11 cellular contexts compared by ENCODE assay signal in genomic region chr18:11728247-11728646, GRCh38. TPM values are rescaled to one million over a fixed set of nuclear protein-coding genes. Genes with fewer than 3 reads are reported as not detected.
DNase-seq lines count a peak whose midpoint lies in the region; ATAC-seq, FAIRE-seq and TF ChIP-seq lines count a peak whose summit lies in the region.
"Had no signal": no experiment of that assay in that cellular context is flagged by ENCODE, and none has a peak within 500 bp of the region (broad histone marks: within the 10 kb centered on the region; RNA-seq: fewer than 3 reads in every experiment).

No MANE protein-coding gene starts in this region.

- no peak overlapping the region for H3K23ac ChIP-seq in H1 (ENCODE audit: insufficient read length)

- 62% methylated on average over 1 of the region's 1 CpG; no CpG with 5 or more reads in 1 of the 2 experiments for whole genome bisulfite sequencing in H1 (ENCODE audit: extremely low coverage in 1 of 2, insufficient coverage in 1 of 2, insufficient read length in 1 of 2, insufficient replicate concordance in 2 of 2, low coverage in 1 of 2, low lambda C conversion rate in 2 of 2, missing lambda C conversion rate in 1 of 2), 2 experiments

- H3K23me2 ChIP-seq in H1 (ENCODE audit: low read depth, low read length), result no peaks in the 10 kb centered on the region

- TF ChIP-seq POLR2A in H1 (IDR thresholded peaks at IDR 0.05; ENCODE audit: control extremely low read depth in 1 of 2, low read depth in 2 of 2, low read length in 2 of 2), result no peak

- no peak overlapping the region for H3K27ac ChIP-seq in 22Rv1
- no peak overlapping the region for H3K27ac ChIP-seq in H1 (ENCODE audit: low read depth, low read length)
- H3K27ac ChIP-seq: stomach had no signal

- H3K4me2 ChIP-seq in H1 (ENCODE audit: insufficient read depth in 1 of 2, low read depth in 2 of 2, low read length in 2 of 2), result no peak overlapping the region

- no peak overlapping the region for H2BK20ac ChIP-seq in H1 (ENCODE audit: low read length)

- H3K79me2 ChIP-seq in H1 (ENCODE audit: control insufficient read depth in 1 of 2, insufficient read depth in 2 of 2, low read length in 2 of 2), result no peaks in the 10 kb centered on the region

- no peak overlapping the region for H2BK15ac ChIP-seq in H1 (ENCODE audit: low read length)

- no peaks in the 10 kb centered on the region for H3K36me3 ChIP-seq in GM06990 (ENCODE audit: control insufficient read depth, insufficient read depth, low read length)
- no peaks in the 10 kb centered on the region for H3K36me3 ChIP-seq in H1 (ENCODE audit: control insufficient read depth in 2 of 4, insufficient read depth in 4 of 4, low read length in 3 of 4)
- H3K36me3 ChIP-seq: stomach had no signal

- no peak overlapping the region for H3K56ac ChIP-seq in H1 (replicated peaks; ENCODE audit: insufficient read length, low read depth, low read length)

- no peak for ATAC-seq in HG03039 (IDR thresholded peaks at IDR 0.05; ENCODE audit: unreplicated experiment)

- no peak overlapping the region for H4K91ac ChIP-seq in H1 (replicated peaks; ENCODE audit: insufficient read length, low read length)

- H4K20me1 ChIP-seq in H1 (replicated peaks in 1 of 2; ENCODE audit: control insufficient read depth in 1 of 2, insufficient read depth in 2 of 2, low read length in 2 of 2), result no peaks in the 10 kb centered on the region

- H2BK5ac ChIP-seq in H1 (ENCODE audit: low read depth, low read length), result no peak overlapping the region

- H4K8ac ChIP-seq in H1 (ENCODE audit: extremely low read depth, insufficient read depth, low read length), result no peak overlapping the region

- no peak overlapping the region for H4K5ac ChIP-seq in H1 (ENCODE audit: insufficient read length, low read depth, low read length)

- no peak overlapping the region for H2BK120ac ChIP-seq in H1 (replicated peaks; ENCODE audit: low read depth, low read length)

- H3K9me3 ChIP-seq in H1 (ENCODE audit: insufficient read depth in 2 of 2, low read depth in 1 of 2, low read length in 1 of 2), result no peaks in the 10 kb centered on the region
- H3K9me3 ChIP-seq: stomach had no signal

- POLR2A ChIA-PET in H1 (lab: Charles Lee; ENCODE audit: partially characterized antibody), result interaction anchor here (0.9 to 1.1 kb wide), 2 partner anchors 26 to 38 kb away, joined by 3 read pairs; no protein-coding TSS in a partner anchor

- H2BK12ac ChIP-seq in H1 (ENCODE audit: low read depth, low read length), result no peak overlapping the region

- H3K4me3 ChIP-seq in GM06990 (replicated peaks; ENCODE audit: low read depth, low read length) (no peak overlapping the region), H1 (ENCODE audit: extremely low read depth in 1 of 4, insufficient read depth in 2 of 4, low read depth in 3 of 4, low read length in 4 of 4) (no peak overlapping the region)
- H3K4me3 ChIP-seq: stomach had no signal

- H2AK5ac ChIP-seq in H1 (ENCODE audit: low read depth, low read length), result no peak overlapping the region

- H3K79me1 ChIP-seq in H1 (ENCODE audit: low read depth, low read length), result no peaks in the 10 kb centered on the region

- peak; percentile 82 for FAIRE-seq in H1 (lab: Jason Lieb, UNC)

- TF ChIP-seq CTCF in 22Rv1 (IDR thresholded peaks at IDR 0.05) (0 out of 2 replicates have a peak, but pooled peaks have one; percentile 8), GM06990 (IDR thresholded peaks at IDR 0.05; ENCODE audit: insufficient read depth, low read length, poor library complexity, severe bottlenecking) (peak; percentile 27), H1 (IDR thresholded peaks at IDR 0.05; ENCODE audit: control extremely low read depth in 1 of 3, insufficient read depth in 1 of 3, low read depth in 1 of 3, low read length in 3 of 3) (peak; percentile 17 to 76 (median 65))

- TF ChIP-seq EP300 in H1 (IDR thresholded peaks at IDR 0.05; ENCODE audit: borderline replicate concordance in 1 of 2, low read depth in 2 of 2, low read length in 2 of 2), result no peak

- H3K18ac ChIP-seq in H1 (ENCODE audit: extremely low read depth, low read length), result no peak overlapping the region

- H3K27me3 ChIP-seq in GM06990 (replicated peaks; ENCODE audit: control insufficient read depth, insufficient read depth, low read length) (peaks cover 1% of the 10 kb centered on the region), H1 (replicated peaks in 1 of 4; ENCODE audit: control insufficient read depth in 3 of 4, extremely low read depth in 1 of 4, insufficient read depth in 3 of 4, low read length in 3 of 4) (no peaks in the 10 kb centered on the region)

- no peak overlapping the region for H3K9ac ChIP-seq in H1 (replicated peaks in 1 of 4; ENCODE audit: extremely low read depth in 1 of 4, low read depth in 3 of 4, low read length in 3 of 4)

- peaks cover 0 to 2% (median 0%) of the 10 kb centered on the region in 4 experiments; a peak in 1 of 7 replicates for H3K4me1 ChIP-seq in H1 (replicated peaks in 1 of 4; ENCODE audit: control insufficient read depth in 3 of 4, insufficient read depth in 4 of 4, low read length in 3 of 4)

- TF ChIP-seq RAD21 in H1 (IDR thresholded peaks at IDR 0.05 in 1 of 2, conservative IDR thresholded peaks at IDR 0.05 in 1 of 2; ENCODE audit: low read depth in 2 of 2, low read length in 2 of 2), result peak; percentile 67 to 78

- DNase-seq in GM06990 (ENCODE audit: extremely low read depth, insufficient read length) (no peak), NCI-H748 treated with DMSO at 0.1 percent for 48 hours (lab: John Stamatoyannopoulos, UW) (peak; percentile 19), H1 (ENCODE audit: low read depth in 1 of 2, low spot score in 2 of 2) (no peak), mucosa of gallbladder (ENCODE audit: low spot score) (no peak), DMS153 treated with DMSO at 0.1 percent for 48 hours (lab: John Stamatoyannopoulos, UW; ENCODE audit: unreplicated experiment) (no peak)
- DNase-seq in activated CD4-positive, alpha-beta T cell treated with anti-CD3 and anti-CD28 coated beads for 4 hours, result no peak
- DNase-seq: activated CD8-positive, alpha-beta memory T cell treated with anti-CD3 and anti-CD28 coated beads, Interleukin-2, amount 50 U/mL, for 48 hours; Right ventricle myocardium superior; stomach had no signal

- no peak overlapping the region for H2AFZ ChIP-seq in H1 (ENCODE audit: low read length)

- no peak overlapping the region for H3K14ac ChIP-seq in H1 (ENCODE audit: insufficient read length)

- CTCF ChIA-PET in H1 (lab: Charles Lee; ENCODE audit: partially characterized antibody), result interaction anchor here (0.6 to 9.0 kb wide), 31 partner anchors 9 to 1138 kb away, joined by 3 to 109 read pairs (median 4); partner anchors contain the start of gene GNAL

- no peak overlapping the region for H3K4ac ChIP-seq in H1 (replicated peaks; ENCODE audit: insufficient read length, low read depth, low read length)

TF ChIP-seq in H1, 55 proteins besides CTCF, POLR2A, EP300 and RAD21:
- TF ChIP-seq KDM5A (IDR thresholded peaks at IDR 0.05; ENCODE audit: low read length) (no peak), CHD1 (IDR thresholded peaks at IDR 0.05; ENCODE audit: low read depth, low read length) (no peak), SP2 (IDR thresholded peaks at IDR 0.05; ENCODE audit: low read length) (no peak), JUND (IDR thresholded peaks at IDR 0.05; ENCODE audit: low read length) (no peak), RBBP5 (IDR thresholded peaks at IDR 0.05; ENCODE audit: borderline replicate concordance, low read depth, low read length) (no peak), CEBPB (IDR thresholded peaks at IDR 0.05; ENCODE audit: low read depth, low read length) (no peak), NRF1 (IDR thresholded peaks at IDR 0.05; ENCODE audit: low read depth, low read length) (no peak)

RNA-seq across cellular contexts. Expression of gene GNAL, which starts 39.2 kb away (rescaled TPM):
- 18.2 and 18.3 TPM in 2 replicates for total RNA-seq in H1 (2021; fragmentation: NEBNext Ultra II Directional; extraction: Animal tissue kit (Norgen Biotek cat#: 25700))
- polyA plus RNA-seq in H1 (2011; rRNA removed), result 13.2 and 13.5 TPM in 2 replicates
- 10.1 TPM for polyA plus RNA-seq in H1 (2011; cell fraction: cytosol; rRNA removed)
- polyA plus RNA-seq in H1 (2011; cell fraction: nucleus; rRNA removed), result 18.1 TPM
- 13.4 to 17.5 TPM (median 15.0 TPM) in 4 replicates for polyA plus RNA-seq in H1 (2012, experiment 1 of 2)
- polyA plus RNA-seq in H1 (2012, experiment 2 of 2), result 4.5 TPM
- 11.1 TPM for polyA plus RNA-seq in H1 (2013, experiment 1 of 2)
- 10.5 TPM for polyA plus RNA-seq in H1 (2013, experiment 2 of 2)
- polyA minus RNA-seq in H1 (2011; rRNA and poly(A)+ RNA removed), result 17.7 and 43.0 TPM in 2 replicates
- polyA minus RNA-seq in H1 (2011; cell fraction: cytosol; rRNA and poly(A)+ RNA removed), result 16.5 TPM
- polyA minus RNA-seq in H1 (2011; cell fraction: nucleus; rRNA and poly(A)+ RNA removed), result 24.4 TPM
- total RNA-seq in mucosa of gallbladder, result 3.9 TPM

Comparison
In these comparisons a context has a peak if more than half of its experiments do, and no peak if none do; other contexts are left out.
1. CTCF ChIP-seq: peak in every context shown above with its lines; median percentile 65 in H1; 27 in GM06990; 8 in 22Rv1.